ENCODE assay signal across 17 cellular contexts in genomic region chr17:18002171-18002570, GRCh38. TPM values are rescaled to one million over a fixed set of nuclear protein-coding genes. Genes with fewer than 3 reads are reported as not detected.
"Had no signal": no experiment of that assay in that cellular context is flagged by ENCODE, and none has a peak within 500 bp of the region (broad histone marks: within the 10 kb centered on the region; RNA-seq: fewer than 3 reads in every experiment).

No MANE protein-coding gene starts in this region.

- DNase-seq: activated CD4-positive, alpha-beta memory T cell treated with anti-CD3 and anti-CD28 coated beads, Interleukin-2, amount 10 ng/mL, durations not matched to agents 7 days and 5 days; activated CD4-positive, alpha-beta T cell treated with anti-CD3 and anti-CD28 coated beads for 48 hours; activated CD4-positive, CD25-positive, alpha-beta regulatory T cell; activated CD8-positive, alpha-beta memory T cell treated with anti-CD3 and anti-CD28 coated beads, Interleukin-2, amount 10 ng/mL, durations not matched to agents 7 days and 5 days; activated naive CD4-positive, alpha-beta T cell treated with Interleukin-2 at 50 U/mL for 16 hours; activated naive CD8-positive, alpha-beta T cell treated with anti-CD3 and anti-CD28 coated beads, Interleukin-2, amount 10 ng/mL, durations not matched to agents 7 days and 5 days; activated T-cell treated with anti-CD3 and anti-CD28 coated beads, Interleukin-2, amount 50 U/mL, for 24 hours; body of pancreas; caudate nucleus; mucosa of descending colon; naive B cell; T-helper 9 cell; uterus had no signal

- ATAC-seq: activated CD8-positive, alpha-beta memory T cell treated with anti-CD3 and anti-CD28 coated beads, Interleukin-2, amount 10 ng/mL, durations not matched to agents 7 days and 5 days; body of pancreas; mucosa of descending colon had no signal

- H3K9me3 ChIP-seq: body of pancreas, mucosa of descending colon, right atrium auricular region, tibial nerve, uterus had no signal

- H3K27me3 ChIP-seq: body of pancreas, right atrium auricular region, tibial nerve, uterus had no signal

- H3K4me1 ChIP-seq: body of pancreas, right atrium auricular region, tibial nerve, uterus had no signal

- H3K27ac ChIP-seq: body of pancreas, epithelial cell of prostate, right atrium auricular region, tibial nerve, uterus had no signal

- H3K36me3 ChIP-seq: right atrium auricular region, uterus had no signal

- H3K4me3 ChIP-seq: body of pancreas, mucosa of descending colon, right atrium auricular region, tibial nerve, uterus had no signal

RNA-seq across cellular contexts. Expression of gene DRC3, which starts 29.5 kb away (rescaled TPM):
- total RNA-seq: activated CD4-positive, alpha-beta memory T cell treated with anti-CD3 and anti-CD28 coated beads, Interleukin-2, amount 10 ng/mL, durations not matched to agents 7 days and 5 days; activated CD8-positive, alpha-beta memory T cell treated with anti-CD3 and anti-CD28 coated beads, Interleukin-2, amount 10 ng/mL, durations not matched to agents 7 days and 5 days; activated T-helper 2 cell treated with anti-CD3 and anti-CD28 coated beads, Interferon-gamma antibody, Interleukin-2, Interleukin-4, amounts not matched to agents 10 μg/mL and 5 μg/mL and 100 μg/mL, durations not matched to agents 14 hours and 24 hours and 36 hours had no signal
